11 cellular contexts compared by ENCODE assay signal in the genomic region with DNA sequence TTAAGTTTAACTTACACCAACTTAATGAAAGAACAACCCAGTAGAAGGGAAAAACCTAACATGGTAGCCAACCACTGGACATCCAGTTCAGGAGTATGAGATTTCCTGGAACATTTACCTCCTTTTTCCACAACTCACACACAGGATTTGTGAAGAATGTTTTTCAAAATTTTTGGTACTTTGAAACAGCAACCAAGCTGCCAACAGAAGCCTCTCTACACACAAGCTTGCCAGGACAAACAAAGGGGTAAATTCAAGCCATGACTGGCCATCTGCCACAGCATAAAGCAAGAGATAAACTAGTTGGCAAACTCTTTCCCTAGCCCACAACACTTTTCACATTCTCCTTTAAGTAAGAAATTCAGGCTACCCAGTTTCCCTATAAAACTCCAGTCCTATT. TPM values are rescaled to one million over a fixed set of nuclear protein-coding genes. Genes with fewer than 3 reads are reported as not detected.
A peak's percentile ranks its signal among the peaks of the same experiment; 100 is the strongest.
DNase-seq lines count a peak whose midpoint lies in the region; ATAC-seq, FAIRE-seq and TF ChIP-seq lines count a peak whose summit lies in the region.
"Had no signal": no experiment of that assay in that cellular context is flagged by ENCODE, and none has a peak within 500 bp of the region (broad histone marks: within the 10 kb centered on the region; RNA-seq: fewer than 3 reads in every experiment).

No MANE protein-coding gene starts in this region.

- TF ChIP-seq POLR2A in tibial nerve (IDR thresholded peaks at IDR 0.05): no peak

- no peak overlapping the region for H3K27ac ChIP-seq in CD8-positive, alpha-beta memory T cell (ENCODE audit: low read depth, low read length)
- H3K27ac ChIP-seq in dorsolateral prefrontal cortex (peak overlapping the region in 57 of 59 donors; percentile 3 to 88 (median 66)), pancreas (peak overlapping the region in 2 of 4 donors; percentile 43 to 45), tibial nerve (peak overlapping the region in 2 of 4 donors; percentile 45 to 51)
- H3K27ac ChIP-seq: PC-9 had no signal

- TF ChIP-seq CTCF in dorsolateral prefrontal cortex (IDR thresholded peaks at IDR 0.05 in 54 of 56, conservative IDR thresholded peaks at IDR 0.05 in 2 of 56; ENCODE audit: low read depth in 1 of 56, partially characterized antibody in 56 of 56): peak in 2 of 56 donors; percentile 6 to 11
- TF ChIP-seq CTCF in pancreas (IDR thresholded peaks at IDR 0.05): no peak
- TF ChIP-seq CTCF in CD14-positive monocyte (IDR thresholded peaks at IDR 0.05): no peak
- TF ChIP-seq CTCF in tibial nerve (IDR thresholded peaks at IDR 0.05): no peak

- no peaks in the 10 kb centered on the region for H3K9me3 Mint-ChIP-seq in CD8-positive, alpha-beta memory T cell
- H3K9me3 Mint-ChIP-seq in CD14-positive monocyte: no peaks in the 10 kb centered on the region
- H3K9me3 Mint-ChIP-seq: endodermal cell had no signal

- H3K27me3 ChIP-seq in CD8-positive, alpha-beta memory T cell (ENCODE audit: insufficient read depth, low read length, poor library complexity, severe bottlenecking): no peaks in the 10 kb centered on the region
- H3K27me3 ChIP-seq in dorsolateral prefrontal cortex: no peaks in the 10 kb centered on the region
- H3K27me3 ChIP-seq in pancreas: no peaks in the 10 kb centered on the region
- no peaks in the 10 kb centered on the region for H3K27me3 ChIP-seq in tibial nerve

- POLR2A ChIA-PET in CD8-positive, alpha-beta memory T cell (lab: Charles Lee): no interaction called here

- no peak for DNase-seq in CD8-positive, alpha-beta memory T cell
- DNase-seq in NCI-H2029 (lab: John Stamatoyannopoulos, UW): peak; percentile 37
- peak in 5 of 10 donors; percentile 31 to 69 (median 56) for DNase-seq in dorsolateral prefrontal cortex
- DNase-seq in pancreas: peak in 3 of 6 donors; percentile 50 to 65 (median 57)
- DNase-seq in CD14-positive monocyte (ENCODE audit: low spot score): no peak
- DNase-seq in tibial nerve (ENCODE audit: low spot score in 2 of 2): no peak
- DNase-seq: Calu3; endodermal cell; PC-9; stimulated activated CD4-positive, alpha-beta T cell treated with anti-CD3 and anti-CD28 coated beads, Interleukin-2, amount 100 ng/mL, for 48 hours had no signal

- H3K27me3 Mint-ChIP-seq in CD8-positive, alpha-beta memory T cell: no peaks in the 10 kb centered on the region
- H3K27me3 Mint-ChIP-seq in CD14-positive monocyte (ENCODE audit: low read depth in 3 of 3): no peaks in the 10 kb centered on the region

- CTCF ChIA-PET in CD8-positive, alpha-beta memory T cell (lab: Charles Lee): interaction anchor here (1.0 to 1.5 kb wide), 3 partner anchors 15 to 114 kb away, joined by 3 to 4 read pairs (median 3); no protein-coding TSS in a partner anchor

- peak overlapping the region; percentile 5 to 89 (median 58) for H3K27ac Mint-ChIP-seq in CD8-positive, alpha-beta memory T cell
- H3K27ac Mint-ChIP-seq in CD14-positive monocyte: no peak overlapping the region
- H3K27ac Mint-ChIP-seq: endodermal cell had no signal

- H3K4me3 ChIP-seq in CD8-positive, alpha-beta memory T cell (ENCODE audit: low read length): no peak overlapping the region
- H3K4me3 ChIP-seq in dorsolateral prefrontal cortex (peak overlapping the region in 24 of 59 donors; percentile 0 to 48 (median 22)), pancreas (peak overlapping the region in 1 of 4 donors; percentile 7), tibial nerve (no peak overlapping the region)
- H3K4me3 ChIP-seq: PC-9 had no signal

- H3K4me1 ChIP-seq in CD8-positive, alpha-beta memory T cell (ENCODE audit: insufficient read depth, low read length): peaks cover 82% of the 10 kb centered on the region
- H3K4me1 ChIP-seq in pancreas (peaks cover 37 to 72% (median 48%) of the 10 kb centered on the region in 3 donors), tibial nerve (peaks cover 0 to 29% (median 18%) of the 10 kb centered on the region in 4 donors)

- ATAC-seq in pancreas: peak; percentile 31 to 69 (median 65)
- ATAC-seq in HG02623 (IDR thresholded peaks at IDR 0.05; ENCODE audit: unreplicated experiment): no peak

- FAIRE-seq in pancreas (lab: Jason Lieb, UNC): no peak

- H3K36me3 ChIP-seq in CD8-positive, alpha-beta memory T cell (ENCODE audit: insufficient read depth, low read length): no peaks in the 10 kb centered on the region
- no peaks in the 10 kb centered on the region for H3K36me3 ChIP-seq in pancreas
- no peaks in the 10 kb centered on the region for H3K36me3 ChIP-seq in tibial nerve

- peak overlapping the region; percentile 14 to 73 (median 53) for H3K4me3 Mint-ChIP-seq in CD8-positive, alpha-beta memory T cell
- H3K4me3 Mint-ChIP-seq in CD14-positive monocyte: no peak overlapping the region
- H3K4me3 Mint-ChIP-seq: endodermal cell had no signal

- intact Hi-C loops in dorsolateral prefrontal cortex (cut with DNase I) (loop anchor here in 1 of 2 donors (10.0 kb wide), 1 partner anchor 55 kb away; no protein-coding TSS in a partner anchor), pancreas (cut with DNase I) (no loop called here), CD14-positive monocyte (cut with micrococcal nuclease) (no loop called here)

- H3K4me1 Mint-ChIP-seq in CD8-positive, alpha-beta memory T cell: peaks cover 81 to 95% (median 95%) of the 10 kb centered on the region in 3 donors
- peaks cover 25% of the 10 kb centered on the region for H3K4me1 Mint-ChIP-seq in CD14-positive monocyte

- H3K9me3 ChIP-seq in CD8-positive, alpha-beta memory T cell (ENCODE audit: low read length): no peaks in the 10 kb centered on the region
- H3K9me3 ChIP-seq in pancreas (no peaks in the 10 kb centered on the region), tibial nerve (no peaks in the 10 kb centered on the region)

- H3K36me3 Mint-ChIP-seq in CD8-positive, alpha-beta memory T cell: peaks cover 0 to 52% (median 14%) of the 10 kb centered on the region in 3 donors
- peaks cover 15 to 16% of the 10 kb centered on the region in 2 donors for H3K36me3 Mint-ChIP-seq in CD14-positive monocyte

- TF ChIP-seq EP300 in tibial nerve (IDR thresholded peaks at IDR 0.05): no peak

RNA-seq across cellular contexts. Expression of a gene that starts 21.4 kb away (rescaled TPM):
- 10 to 100 TPM; 65.2 to 66.8 TPM for total RNA-seq in CD8-positive, alpha-beta memory T cell
- polyA plus RNA-seq in CD8-positive, alpha-beta memory T cell: 211 TPM
- total RNA-seq in dorsolateral prefrontal cortex (10 to 100 TPM; 42.8 to 86.5 (median 65.9) TPM), pancreas (10 to 100 TPM; 56.0 to 72.1 (median 59.4) TPM), tibial nerve (10 to 100 TPM; 12.6 to 50.0 (median 16.1) TPM)
- polyA plus RNA-seq in pancreas (10 to 100 TPM; 14.1 to 21.0 TPM), CD14-positive monocyte (10 to 100 TPM; 35.1 to 35.9 TPM)

Comparison
In these comparisons a context has a peak if more than half of its experiments do, and no peak if none do; other contexts are left out.
1. H3K27ac Mint-ChIP-seq: peak in CD8-positive, alpha-beta memory T cell (8 of 8); none in CD14-positive monocyte (0 of 7).
2. H3K4me3 Mint-ChIP-seq: peak in CD8-positive, alpha-beta memory T cell (7 of 7); none in CD14-positive monocyte (0 of 2).